ENCODE assay signal across 8 cellular contexts in the genomic region with DNA sequence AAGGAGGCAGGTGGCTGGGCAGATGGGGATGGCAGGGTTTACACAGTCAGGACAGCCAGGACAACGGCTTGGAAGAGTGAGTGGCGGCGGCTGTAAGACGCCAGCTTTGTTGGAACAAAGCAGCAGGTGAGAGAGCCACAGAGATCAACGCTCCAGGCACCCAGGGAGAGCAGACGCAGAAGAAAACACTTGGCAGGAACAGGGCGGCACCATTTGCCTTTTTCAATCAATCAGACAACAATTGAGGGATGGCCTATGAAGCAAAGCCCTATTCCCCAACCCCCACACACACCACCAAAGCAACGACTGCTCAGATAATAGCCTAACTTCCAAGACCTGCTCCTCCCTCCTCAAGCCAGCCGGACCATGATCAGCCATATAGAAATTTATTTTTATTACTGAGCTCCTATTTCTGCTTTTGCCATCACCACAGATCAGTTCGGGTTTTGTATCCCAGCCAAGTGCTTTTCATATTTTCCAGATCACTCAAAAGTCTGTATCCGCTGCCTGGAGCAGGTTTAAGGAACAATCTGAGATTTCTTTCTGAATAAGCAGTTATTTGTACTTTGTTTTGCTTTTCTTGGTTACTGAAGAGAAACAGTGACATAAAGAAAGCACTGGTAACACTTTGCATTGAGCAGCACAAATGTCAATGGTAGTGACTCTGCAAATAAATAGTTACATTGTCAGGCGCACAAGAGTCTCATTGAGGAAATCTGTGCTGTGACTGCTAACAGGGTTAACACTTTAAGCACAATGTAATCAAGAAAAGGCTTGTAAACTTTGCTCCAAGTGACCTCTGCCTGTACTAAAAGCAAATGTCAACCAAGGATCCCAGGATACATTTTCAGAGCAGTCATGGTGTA.
DNase-seq lines count a peak whose midpoint lies in the region; ATAC-seq and TF ChIP-seq lines count a peak whose summit lies in the region.

No MANE protein-coding gene starts in this region.

- peak overlapping the region; percentile 63 for H2BK15ac ChIP-seq in mesenchymal stem cell (ENCODE audit: low read depth, poor library complexity, severe bottlenecking)

- WGBS in mesenchymal stem cell = 75% methylated on average over 12 of the region's 12 CpGs

- ATAC-seq in GM18873 (IDR thresholded peaks at IDR 0.05; ENCODE audit: low FRiP score, unreplicated experiment) = no peak

- H2AFZ ChIP-seq in mesenchymal stem cell (ENCODE audit: low read depth, low read length) = no peak overlapping the region

- in situ Hi-C loops in brain microvascular endothelial cell (cut with HindIII; ENCODE audit: low pct_ligation_motif_present, low sequenced_read_pairs) = no loop called here

- H3K27me3 ChIP-seq in brain microvascular endothelial cell (replicated peaks) (no peaks in the 10 kb centered on the region), mesenchymal stem cell (ENCODE audit: control insufficient read depth in 1 of 2, insufficient read depth in 1 of 2, low read length in 2 of 2) (no peaks in the 10 kb centered on the region)

- no peaks in the 10 kb centered on the region for H3K36me3 ChIP-seq in brain microvascular endothelial cell (replicated peaks)
- no peaks in the 10 kb centered on the region for H3K36me3 ChIP-seq in mesenchymal stem cell (ENCODE audit: control insufficient read depth in 1 of 2, insufficient read depth in 2 of 2, low read depth in 1 of 2, low read length in 2 of 2)

- H4K8ac ChIP-seq in mesenchymal stem cell (ENCODE audit: low read length) = peak overlapping the region; percentile 1

- no peak overlapping the region for H2BK120ac ChIP-seq in mesenchymal stem cell (ENCODE audit: low read depth, low read length)

- no peaks in the 10 kb centered on the region for H3K79me1 ChIP-seq in mesenchymal stem cell (replicated peaks; ENCODE audit: low read length, poor library complexity, severe bottlenecking)

- no peak overlapping the region for H3K23ac ChIP-seq in mesenchymal stem cell (ENCODE audit: low read length in 2 of 2)

- H3K4me2 ChIP-seq in mesenchymal stem cell (ENCODE audit: low read length, poor library complexity, severe bottlenecking) = no peak overlapping the region

- H3K4me1 ChIP-seq in mesenchymal stem cell (ENCODE audit: control insufficient read depth, insufficient read depth, low read depth, low read length) = peaks cover 6% of the 10 kb centered on the region

- peak overlapping the region; percentile 6 for H4K91ac ChIP-seq in mesenchymal stem cell (ENCODE audit: low read length)

- H2BK12ac ChIP-seq in mesenchymal stem cell (ENCODE audit: low read length in 2 of 2) = peak overlapping the region; percentile 56 to 63

- H3K27ac ChIP-seq in brain microvascular endothelial cell (peak overlapping the region; percentile 15), mesenchymal stem cell (ENCODE audit: low read length, poor library complexity, severe bottlenecking) (no peak overlapping the region)

- H3K9me3 ChIP-seq in mesenchymal stem cell (ENCODE audit: control insufficient read depth, low read length) = peaks cover 8% of the 10 kb centered on the region

- H2AK5ac ChIP-seq in mesenchymal stem cell (ENCODE audit: low read length, severe bottlenecking) = no peak overlapping the region

- peak overlapping the region; percentile 6 for H3K4me3 ChIP-seq in brain microvascular endothelial cell (ENCODE audit: low read depth, low read length)
- H3K4me3 ChIP-seq in mesenchymal stem cell (ENCODE audit: insufficient read depth in 1 of 2, low read depth in 1 of 2, low read length in 2 of 2) = peak overlapping the region in 1 of 2 experiments; percentile 38

- H3K18ac ChIP-seq in mesenchymal stem cell (ENCODE audit: low read depth in 1 of 2, low read length in 2 of 2) = peak overlapping the region; percentile 12 to 34

- H2BK5ac ChIP-seq in mesenchymal stem cell (ENCODE audit: low read depth, low read length, poor library complexity, severe bottlenecking) = no peak overlapping the region

- H3K14ac ChIP-seq in mesenchymal stem cell (ENCODE audit: low read length in 2 of 2) = no peak overlapping the region

- peak overlapping the region; percentile 87 for H3K9ac ChIP-seq in mesenchymal stem cell (ENCODE audit: low read length)

- DNase-seq in AG09319 (ENCODE audit: extremely low read depth, low read depth) (peak; percentile 20), NCI-H146 (lab: John Stamatoyannopoulos, UW) (peak; percentile 92), brain microvascular endothelial cell (peak; percentile 67), mesenchymal stem cell (peak; percentile 20), kidney tubule cell (ENCODE audit: low spot score) (no peak), germinal center (ENCODE audit: low spot score) (no peak), LoVo (ENCODE audit: low spot score) (no peak)

- peak overlapping the region in 1 of 2 experiments; percentile 67 for H3K4ac ChIP-seq in mesenchymal stem cell (ENCODE audit: low read depth in 1 of 2, low read length in 2 of 2)

- TF ChIP-seq CTCF in AG09319 (IDR thresholded peaks at IDR 0.05; ENCODE audit: low read depth, low read length) (no peak), brain microvascular endothelial cell (IDR thresholded peaks at IDR 0.05; ENCODE audit: low read depth, low read length, missing control alignments) (no peak)

Comparison
In these comparisons a context has a peak if more than half of its experiments do, and no peak if none do; other contexts are left out.
1. DNase-seq: peak in AG09319 (single experiment), NCI-H146 (single experiment), brain microvascular endothelial cell (single experiment) and mesenchymal stem cell (single experiment); none in kidney tubule cell (single experiment), germinal center (single experiment) and LoVo (single experiment).